ENCODE assay signal across 1 cellular context in the genomic region with DNA sequence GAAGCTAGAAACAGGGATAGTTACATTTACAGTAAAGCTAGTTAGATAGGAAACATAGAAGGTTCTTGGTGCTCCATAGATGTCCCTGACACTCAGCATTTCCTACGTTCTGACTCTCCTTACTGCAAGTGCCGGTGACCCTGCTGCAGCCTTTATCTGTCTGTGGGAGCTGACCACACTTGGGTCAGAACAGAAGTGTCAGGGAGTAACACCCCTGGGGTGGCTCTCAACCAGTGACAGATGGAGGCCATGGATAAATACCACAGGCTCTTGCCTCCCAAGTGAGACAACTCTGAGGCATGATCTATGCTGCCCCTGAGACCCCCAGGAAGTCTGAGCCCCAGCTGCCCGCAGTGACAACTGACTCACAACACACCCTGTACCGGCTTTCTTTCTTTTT.
TF ChIP-seq lines count a peak whose summit lies in the region.

No MANE protein-coding gene starts in this region.

TF ChIP-seq in IMR-90, 13 proteins besides CTCF, POLR2A, EP300 and RAD21 (continued from another document):
- no peak for TF ChIP-seq FOS (IDR thresholded peaks at IDR 0.05; ENCODE audit: low read depth, low read length)
